In the genomic region with DNA sequence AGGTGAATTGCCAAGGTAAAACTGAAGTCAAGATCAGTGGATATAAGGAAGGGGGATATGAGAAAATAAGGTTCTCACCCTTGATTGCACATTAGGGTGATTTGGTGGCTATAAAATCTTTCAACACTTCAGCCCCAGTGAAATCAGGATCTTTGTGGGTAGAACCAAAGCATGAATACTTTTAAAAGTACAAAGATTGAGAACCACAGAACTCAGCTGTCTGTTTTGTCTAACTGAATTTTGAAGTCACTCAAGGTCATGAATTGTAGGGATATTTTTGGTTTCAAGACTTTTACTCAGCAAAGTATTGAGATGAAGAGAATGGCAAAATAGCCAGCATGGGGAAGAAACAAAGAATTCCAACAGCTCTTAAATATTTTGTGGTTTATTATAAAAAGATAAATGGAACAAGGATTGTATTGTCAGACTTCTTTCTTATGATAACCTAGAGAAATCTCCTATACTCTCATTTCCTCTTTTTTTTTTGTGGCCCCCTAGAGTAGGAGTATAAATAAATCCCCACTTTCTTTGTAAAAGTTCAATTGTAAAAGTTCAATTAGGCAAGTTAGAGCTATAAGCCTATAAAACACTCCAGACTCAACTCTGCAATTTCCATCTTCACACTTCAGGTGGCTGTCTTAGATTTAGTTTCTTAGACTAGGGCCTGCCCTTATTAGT, we compare ENCODE assay signal across 15 cellular contexts.
DNase-seq lines count a peak whose midpoint lies in the region; ATAC-seq and TF ChIP-seq lines count a peak whose summit lies in the region.
"Had no signal": no experiment of that assay in that cellular context is flagged by ENCODE, and none has a peak within 500 bp of the region (broad histone marks: within the 10 kb centered on the region; RNA-seq: fewer than 3 reads in every experiment).

No MANE protein-coding gene starts in this region.

- no peaks in the 10 kb centered on the region for H3K9me3 Mint-ChIP-seq in IgD-negative memory B cell
- peaks cover 0 to 2% (median 0%) of the 10 kb centered on the region in 7 donors for H3K9me3 Mint-ChIP-seq in CD14-positive monocyte
- H3K9me3 Mint-ChIP-seq: activated naive CD8-positive, alpha-beta T cell treated with anti-CD3 and anti-CD28 coated beads, Interleukin-2, amount 50 U/mL, for 24 hours had no signal

- H3K9me3 ChIP-seq in BLaER1 treated with 17β-estradiol and CSF1 and Interleukin-3, amounts not matched to agents 10 nM and 100 nM (replicated peaks in 1 of 11), result no peaks in the 10 kb centered on the region
- H3K9me3 ChIP-seq: ovary had no signal

- H3K4me3 Mint-ChIP-seq in IgD-negative memory B cell, result peak overlapping the region in 1 of 4 donors; percentile 5
- H3K4me3 Mint-ChIP-seq in CD14-positive monocyte, result no peak overlapping the region
- H3K4me3 Mint-ChIP-seq: activated naive CD8-positive, alpha-beta T cell treated with anti-CD3 and anti-CD28 coated beads, Interleukin-2, amount 50 U/mL, for 24 hours had no signal

- intact Hi-C loops in CD14-positive monocyte (cut with micrococcal nuclease), result no loop called here

- no peak overlapping the region for H3K4me3 ChIP-seq in BLaER1 treated with 17β-estradiol and CSF1 and Interleukin-3, amounts not matched to agents 10 nM and 100 nM
- H3K4me3 ChIP-seq: ovary, skin epidermis had no signal

- H3K27me3 ChIP-seq in BLaER1 treated with 17β-estradiol and CSF1 and Interleukin-3, amounts not matched to agents 10 nM and 100 nM, result no peaks in the 10 kb centered on the region
- H3K27me3 ChIP-seq: ovary had no signal

- peak; percentile 57 for ATAC-seq in GM18907 (IDR thresholded peaks at IDR 0.05; ENCODE audit: unreplicated experiment)
- ATAC-seq in GM21619 (IDR thresholded peaks at IDR 0.05; ENCODE audit: unreplicated experiment), result no peak
- ATAC-seq: activated naive CD8-positive, alpha-beta T cell treated with anti-CD3 and anti-CD28 coated beads, Interleukin-2, amount 50 U/mL, for 24 hours had no signal

- peaks cover 0 to 14% (median 9%) of the 10 kb centered on the region in 10 experiments; a peak in 8 of 20 replicates for H3K4me1 ChIP-seq in BLaER1 treated with 17β-estradiol and CSF1 and Interleukin-3, amounts not matched to agents 10 nM and 100 nM

- H3K36me3 Mint-ChIP-seq in IgD-negative memory B cell (peaks cover 7% of the 10 kb centered on the region), CD14-positive monocyte (peaks cover 1 to 9% of the 10 kb centered on the region in 2 donors)

- no peak overlapping the region for H3K9ac ChIP-seq in BLaER1 treated with 17β-estradiol and CSF1 and Interleukin-3, amounts not matched to agents 10 nM and 100 nM

- no peaks in the 10 kb centered on the region for H4K20me1 ChIP-seq in BLaER1 treated with 17β-estradiol and CSF1 and Interleukin-3, amounts not matched to agents 10 nM and 100 nM

- H3K27me3 Mint-ChIP-seq in IgD-negative memory B cell, result no peaks in the 10 kb centered on the region
- peaks cover 0 to 1% (median 0%) of the 10 kb centered on the region in 3 donors for H3K27me3 Mint-ChIP-seq in CD14-positive monocyte (ENCODE audit: low read depth in 3 of 3)
- H3K27me3 Mint-ChIP-seq: activated naive CD8-positive, alpha-beta T cell treated with anti-CD3 and anti-CD28 coated beads, Interleukin-2, amount 50 U/mL, for 24 hours had no signal

- TF ChIP-seq CTCF in CD14-positive monocyte (IDR thresholded peaks at IDR 0.05), result no peak

- H3K36me3 ChIP-seq in BLaER1 treated with 17β-estradiol and CSF1 and Interleukin-3, amounts not matched to agents 10 nM and 100 nM, result no peaks in the 10 kb centered on the region
- H3K36me3 ChIP-seq: ovary had no signal

- H3K27ac Mint-ChIP-seq in IgD-negative memory B cell, result peak overlapping the region in 2 of 3 donors; percentile 6 to 11
- H3K27ac Mint-ChIP-seq in CD14-positive monocyte, result no peak overlapping the region

- DNase-seq in epidermal melanocyte (ENCODE audit: insufficient read length, low spot score) (peak; percentile 36), NCI-H1092 treated with DMSO at 0.1 percent for 48 hours (lab: John Stamatoyannopoulos, UW) (no peak), CD14-positive monocyte (ENCODE audit: low spot score) (no peak)
- no peak for DNase-seq in activated naive CD4-positive, alpha-beta T cell treated with Interleukin-2 at 50 U/mL for 16 hours
- DNase-seq: activated CD4-positive, alpha-beta T cell treated with anti-CD3 and anti-CD28 coated beads, Interleukin-2, amount 50 U/mL, for 4 hours; activated naive CD8-positive, alpha-beta T cell treated with anti-CD3 and anti-CD28 coated beads, Interleukin-2, amount 50 U/mL, for 24 hours; activated T-cell treated with anti-CD3 and anti-CD28 coated beads, Interleukin-2, amount 50 U/mL, for 48 hours; cerebellar nuclear complex; islet precursor cell; ovary had no signal

- H3K27ac ChIP-seq in BLaER1 treated with 17β-estradiol and CSF1 and Interleukin-3, amounts not matched to agents 10 nM and 100 nM, result no peak overlapping the region
- H3K27ac ChIP-seq: ovary, skin epidermis had no signal

- peak overlapping the region in 7 of 11 experiments; percentile 10 to 46 (median 28); a peak in 12 of 22 replicates for H3K4me2 ChIP-seq in BLaER1 treated with 17β-estradiol and CSF1 and Interleukin-3, amounts not matched to agents 10 nM and 100 nM

- H3K4me1 Mint-ChIP-seq in IgD-negative memory B cell (peaks cover 26 to 39% (median 27%) of the 10 kb centered on the region in 3 donors), CD14-positive monocyte (no peaks in the 10 kb centered on the region)
- H3K4me1 Mint-ChIP-seq: activated naive CD8-positive, alpha-beta T cell treated with anti-CD3 and anti-CD28 coated beads, Interleukin-2, amount 50 U/mL, for 24 hours had no signal

Comparison
In these comparisons a context has a peak if more than half of its experiments do, and no peak if none do; other contexts are left out.
1. H3K27ac Mint-ChIP-seq: peak in IgD-negative memory B cell (2 of 3); none in CD14-positive monocyte (0 of 7).